ENCODE assay signal across 22 cellular contexts in the genomic region with DNA sequence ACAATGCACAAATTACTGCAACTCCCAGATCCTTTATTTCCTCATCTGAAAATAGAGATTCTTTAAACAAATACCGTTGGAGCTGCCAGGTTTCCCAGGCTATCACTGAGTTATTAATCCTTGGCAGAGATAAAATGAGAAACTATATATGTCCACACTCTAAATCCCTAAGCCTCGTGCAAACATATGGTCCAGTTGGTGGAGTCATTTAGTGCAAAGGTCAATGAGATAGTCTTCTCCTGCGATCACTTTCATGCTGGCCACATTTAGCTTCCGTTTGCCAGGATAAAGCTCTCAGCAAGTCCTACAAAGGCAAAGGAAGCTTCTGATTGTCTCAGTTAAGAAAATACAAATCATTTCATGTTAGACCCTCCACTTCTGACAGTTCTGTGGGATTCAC. TPM values are rescaled to one million over a fixed set of nuclear protein-coding genes. Genes with fewer than 3 reads are reported as not detected.
DNase-seq lines count a peak whose midpoint lies in the region; ATAC-seq and TF ChIP-seq lines count a peak whose summit lies in the region.
"Had no signal": no experiment of that assay in that cellular context is flagged by ENCODE, and none has a peak within 500 bp of the region (broad histone marks: within the 10 kb centered on the region; RNA-seq: fewer than 3 reads in every experiment).

No MANE protein-coding gene starts in this region.

- no peaks in the 10 kb centered on the region for H3K27me3 ChIP-seq in hepatocyte
- H3K27me3 ChIP-seq: BLaER1 had no signal

- no peaks in the 10 kb centered on the region for H3K9me2 ChIP-seq in hepatocyte (replicated peaks; ENCODE audit: insufficient read depth)

- no peak overlapping the region for H2AFZ ChIP-seq in hepatocyte

- DNase-seq in DMS53 (lab: John Stamatoyannopoulos, UW), result peak; percentile 2
- no peak for DNase-seq in DMS53 treated with DMSO at 0.1 percent for 48 hours (lab: John Stamatoyannopoulos, UW; ENCODE audit: unreplicated experiment)
- peak; percentile 43 for DNase-seq in RPMI7951 (ENCODE audit: low read depth)
- DNase-seq in hepatocyte (ENCODE audit: low spot score), result peak; percentile 30
- no peak for DNase-seq in pons (ENCODE audit: low spot score)
- no peak for DNase-seq in omental fat pad (ENCODE audit: low spot score)
- DNase-seq in globus pallidus (ENCODE audit: low spot score), result no peak
- DNase-seq: Calu3; CD4-positive, alpha-beta memory T cell; GDM1; GOT3; H7; HFFc6 had no signal

- no peaks in the 10 kb centered on the region for H3K79me2 ChIP-seq in hepatocyte

- no peak overlapping the region for H3K27ac ChIP-seq in hepatocyte
- H3K27ac ChIP-seq: 22Rv1, A549, BLaER1, HL-60 had no signal

- H4K20me1 ChIP-seq in hepatocyte (ENCODE audit: insufficient read depth, poor library complexity, severe bottlenecking), result no peaks in the 10 kb centered on the region
- H4K20me1 ChIP-seq: BLaER1 had no signal

- no peak for TF ChIP-seq CTCF in hepatocyte (IDR thresholded peaks at IDR 0.05; ENCODE audit: poor library complexity)
- TF ChIP-seq CTCF in omental fat pad (IDR thresholded peaks at IDR 0.05), result no peak

- WGBS in hepatocyte (ENCODE audit: low lambda C conversion rate, missing lambda C conversion rate), result 25% methylated on average over 4 of the region's 4 CpGs

- no peak overlapping the region for H3K4me3 ChIP-seq in hepatocyte
- H3K4me3 ChIP-seq: A549, BLaER1 had no signal

- H3K4me2 ChIP-seq in hepatocyte, result no peak overlapping the region
- H3K4me2 ChIP-seq: A549, BLaER1 had no signal

- no peak for ATAC-seq in omental fat pad (ENCODE audit: low FRiP score)
- ATAC-seq: A549, HCT116 had no signal

- no peaks in the 10 kb centered on the region for H3K36me3 ChIP-seq in hepatocyte (replicated peaks; ENCODE audit: insufficient read depth, low read depth)
- H3K36me3 ChIP-seq: BLaER1 had no signal

- no peaks in the 10 kb centered on the region for H3K4me1 ChIP-seq in hepatocyte (ENCODE audit: insufficient read depth)
- H3K4me1 ChIP-seq: A549, BLaER1 had no signal

- H3K9me3 ChIP-seq in hepatocyte (ENCODE audit: low read depth), result no peaks in the 10 kb centered on the region
- H3K9me3 ChIP-seq: A549 had no signal

RNA-seq across cellular contexts. Expression of a gene that starts 11.0 kb away (rescaled TPM):
- total RNA-seq in RPMI7951 (2014; rRNA removed; shearing (Covaris generic)), result 0.59 and 1.2 TPM in 2 replicates
- total RNA-seq in hepatocyte (1.6 and 3.1 TPM in 2 replicates), omental fat pad (1 to 10 TPM in 1 of 4 donors, under 1 TPM in 3; 0.13 to 1.2 (median 0.30) TPM)
- polyA plus RNA-seq in hepatocyte, result 0.05 and 1.1 TPM in 2 replicates
- total RNA-seq: CD4-positive, alpha-beta memory T cell; HT1080 had no signal
- polyA plus RNA-seq: A549; AG04450; CD14-positive monocyte; CD4-positive, alpha-beta memory T cell; IgD-negative memory B cell had no signal

Comparison
In these comparisons a context has a peak if more than half of its experiments do, and no peak if none do; other contexts are left out.
1. DNase-seq: peak in DMS53 (single experiment), RPMI7951 (single experiment) and hepatocyte (single experiment); none in DMS53 treated with DMSO at 0.1 percent for 48 hours (single experiment), pons (single experiment), omental fat pad (single experiment) and globus pallidus (single experiment).